ENCODE assay signal across 29 cellular contexts in the genomic region with DNA sequence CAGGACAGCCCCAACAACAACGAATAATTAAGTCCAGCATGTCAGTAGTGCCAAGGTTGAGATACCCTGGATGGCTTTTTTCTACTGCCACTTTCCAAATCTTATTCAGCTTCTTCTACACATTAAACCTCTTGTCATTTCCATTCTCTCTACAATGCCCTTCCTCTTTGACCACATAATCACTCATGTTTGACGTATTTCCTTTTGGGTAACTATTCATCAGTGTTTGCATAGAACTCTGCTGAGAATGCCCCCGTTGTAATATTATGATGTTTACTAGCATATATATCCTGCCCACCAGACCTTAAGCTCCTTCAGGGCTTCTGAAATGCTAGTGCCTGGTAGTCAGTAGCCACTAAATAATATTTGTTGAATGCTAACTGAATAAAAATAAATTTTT.
"Had no signal": no experiment of that assay in that cellular context is flagged by ENCODE, and none has a peak within 500 bp of the region (broad histone marks: within the 10 kb centered on the region; RNA-seq: fewer than 3 reads in every experiment).

No MANE protein-coding gene starts in this region.

- DNase-seq: activated B cell treated with CpG ODN at 0.5 μM for 24 hours; activated CD4-positive, alpha-beta T cell treated with anti-CD3 and anti-CD28 coated beads for 48 hours; activated CD4-positive, alpha-beta T cell treated with anti-CD3 and anti-CD28 coated beads, Interleukin-2, amount 50 U/mL, for 1 hour; activated CD4-positive, alpha-beta T cell treated with anti-CD3 and anti-CD28 coated beads, Interleukin-2, amount 50 U/mL, for 48 hours; activated CD8-positive, alpha-beta memory T cell treated with anti-CD3 and anti-CD28 coated beads for 24 hours; activated CD8-positive, alpha-beta T cell treated with anti-CD3 and anti-CD28 coated beads for 36 hours; activated effector memory CD4-positive, alpha-beta T cell treated with Interleukin-2 at 50 U/mL for 16 hours; activated gamma-delta T cell treated with Interleukin-2 at 50 U/mL for 16 hours; activated naive CD4-positive, alpha-beta T cell treated with anti-CD3 and anti-CD28 coated beads for 36 hours; activated naive CD8-positive, alpha-beta T cell treated with anti-CD3 and anti-CD28 coated beads for 36 hours; activated naive CD8-positive, alpha-beta T cell treated with anti-CD3 and anti-CD28 coated beads, Interleukin-2, amount 50 U/mL, for 24 hours; activated T-cell treated with anti-CD3 and anti-CD28 coated beads, Interleukin-2, amount 50 U/mL, for 4 hours; adrenal gland; amygdala; aorta; body of pancreas; caudate nucleus; cortex of kidney; dermis blood vessel endothelial cell; effector CD4-positive, alpha-beta T cell; effector memory CD8-positive, alpha-beta T cell; erythroblast; foreskin keratinocyte; heart right ventricle; T1000; WERI-Rb-1 had no signal

- ATAC-seq: activated CD4-positive, CD25-positive, alpha-beta regulatory T cell treated with anti-CD3 and anti-CD28 coated beads, Interleukin-2, amount 50 U/mL, for 24 hours; activated CD8-positive, alpha-beta T cell treated with anti-CD3 and anti-CD28 coated beads for 36 hours; activated naive CD8-positive, alpha-beta T cell treated with anti-CD3 and anti-CD28 coated beads, Interleukin-2, amount 50 U/mL, for 24 hours; activated T-cell treated with anti-CD3 and anti-CD28 coated beads, Interleukin-2, amount 50 U/mL, for 4 hours; activated T-helper 17 cell treated with anti-CD3 and anti-CD28 coated beads, Interleukin-2, amount 50 U/mL, for 72 hours; body of pancreas; effector memory CD8-positive, alpha-beta T cell; foreskin keratinocyte; gastroesophageal sphincter; heart right ventricle had no signal
